ENCODE assay signal across 19 cellular contexts in the genomic region with DNA sequence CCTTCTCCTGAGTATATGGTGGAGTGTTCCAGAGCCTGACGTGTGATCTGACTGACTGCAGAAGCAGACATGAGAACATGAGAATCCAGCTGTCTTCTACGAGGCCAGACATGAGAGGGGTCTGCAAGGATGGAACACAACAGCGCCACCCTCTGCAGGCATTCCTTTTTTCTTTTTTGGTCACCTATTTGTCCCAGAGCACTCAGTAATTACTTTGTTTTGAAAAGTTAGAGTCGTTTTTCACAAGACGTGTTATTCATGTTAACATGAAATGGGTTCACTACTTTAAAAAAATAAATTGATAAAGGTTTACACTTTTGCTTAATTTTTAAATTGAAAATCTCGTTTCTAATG. TPM values are rescaled to one million over a fixed set of nuclear protein-coding genes. Genes with fewer than 3 reads are reported as not detected.
DNase-seq lines count a peak whose midpoint lies in the region; TF ChIP-seq lines count a peak whose summit lies in the region.
"Had no signal": no experiment of that assay in that cellular context is flagged by ENCODE, and none has a peak within 500 bp of the region (broad histone marks: within the 10 kb centered on the region; RNA-seq: fewer than 3 reads in every experiment).

No MANE protein-coding gene starts in this region.

- peak overlapping the region in 5 of 8 donors; percentile 2 to 49 (median 19) for H3K27ac ChIP-seq in spleen
- H3K27ac ChIP-seq in CD8-positive, alpha-beta memory T cell (ENCODE audit: low read depth, low read length): no peak overlapping the region
- H3K27ac ChIP-seq: C4-2B, epithelial cell of prostate, SJSA1 had no signal

- TF ChIP-seq CTCF in GM12872 (IDR thresholded peaks at IDR 0.05; ENCODE audit: insufficient read depth, low read depth, low read length): 0 out of 3 replicates have a peak, but pooled peaks have one; percentile 12
- peak; percentile 35 for TF ChIP-seq CTCF in endothelial cell (IDR thresholded peaks at IDR 0.05; ENCODE audit: unreplicated experiment)
- TF ChIP-seq CTCF in spleen (IDR thresholded peaks at IDR 0.05 in 8 of 11, conservative IDR thresholded peaks at IDR 0.05 in 3 of 11): no peak

- no peaks in the 10 kb centered on the region for H3K9me3 Mint-ChIP-seq in endothelial cell (ENCODE audit: unreplicated experiment)
- no peaks in the 10 kb centered on the region for H3K9me3 Mint-ChIP-seq in CD8-positive, alpha-beta memory T cell
- H3K9me3 Mint-ChIP-seq: naive thymus-derived CD4-positive, alpha-beta T cell; stimulated activated memory B cell treated with anti-CD40 and anti-IgM and Interleukin-4, amounts not matched to agents 10 μg/mL and 1 μg/mL and 100 μg/mL, for 72 hours; T-helper 2 cell treated with Interferon-gamma antibody and Interleukin-4, amounts not matched to agents 5 μg/mL and 100 μg/mL, for 36 hours had no signal

- intact Hi-C loops in spleen (cut with DNase I; ENCODE audit: low total_unique reads): loop anchor here (10.0 kb wide), 1 partner anchor 143 kb away; no protein-coding TSS in a partner anchor

- H3K36me3 ChIP-seq in spleen: peaks cover 0 to 83% (median 72%) of the 10 kb centered on the region in 6 donors
- H3K36me3 ChIP-seq in CD8-positive, alpha-beta memory T cell (ENCODE audit: insufficient read depth, low read length): peaks cover 44% of the 10 kb centered on the region

- no peak overlapping the region for H3K4me3 ChIP-seq in spleen
- H3K4me3 ChIP-seq in CD8-positive, alpha-beta memory T cell (ENCODE audit: low read length): no peak overlapping the region
- H3K4me3 ChIP-seq: lung, prostate gland, SJSA1 had no signal

- no peak overlapping the region for H3K27ac Mint-ChIP-seq in endothelial cell (ENCODE audit: unreplicated experiment)
- H3K27ac Mint-ChIP-seq in CD8-positive, alpha-beta memory T cell: no peak overlapping the region
- H3K27ac Mint-ChIP-seq: naive thymus-derived CD4-positive, alpha-beta T cell; stimulated activated memory B cell treated with anti-CD40 and anti-IgM and Interleukin-4, amounts not matched to agents 10 μg/mL and 1 μg/mL and 100 μg/mL, for 72 hours; T-helper 2 cell treated with Interferon-gamma antibody and Interleukin-4, amounts not matched to agents 5 μg/mL and 100 μg/mL, for 36 hours had no signal

- H3K36me3 Mint-ChIP-seq in endothelial cell (ENCODE audit: low read depth, unreplicated experiment): peaks cover 26% of the 10 kb centered on the region
- H3K36me3 Mint-ChIP-seq in CD8-positive, alpha-beta memory T cell: peaks cover 7 to 70% (median 10%) of the 10 kb centered on the region in 3 donors

- DNase-seq in NCI-H1694 treated with DMSO at 0.1 percent for 48 hours (lab: John Stamatoyannopoulos, UW) (peak; percentile 24), endothelial cell (ENCODE audit: low spot score) (peak; percentile 15), spleen (no peak), GDM1 (lab: John Stamatoyannopoulos, UW) (no peak), NCI-H2196 treated with DMSO at 0.1 percent for 48 hours (lab: John Stamatoyannopoulos, UW; ENCODE audit: unreplicated experiment) (no peak)
- DNase-seq in CD8-positive, alpha-beta memory T cell: no peak
- DNase-seq: activated naive CD4-positive, alpha-beta T cell treated with Interleukin-2 at 50 U/mL for 16 hours; DMS53; naive thymus-derived CD4-positive, alpha-beta T cell; NCI-H187 treated with DMSO at 0.1 percent for 48 hours; NCI-H524 treated with DMSO at 0.1 percent for 48 hours had no signal

- CTCF ChIA-PET in CD8-positive, alpha-beta memory T cell (lab: Charles Lee): interaction anchor here (0.6 to 4.4 kb wide), 4 partner anchors 18 to 207 kb away, joined by 3 to 61 read pairs (median 4); partner anchors contain the start of gene P2RX1

- POLR2A ChIA-PET in CD8-positive, alpha-beta memory T cell (lab: Charles Lee): no interaction called here

- peaks cover 8 to 48% (median 18%) of the 10 kb centered on the region in 6 donors for H3K4me1 ChIP-seq in spleen
- peaks cover 6% of the 10 kb centered on the region for H3K4me1 ChIP-seq in CD8-positive, alpha-beta memory T cell (ENCODE audit: insufficient read depth, low read length)
- H3K4me1 ChIP-seq: prostate gland had no signal

- no peak overlapping the region for H3K4me3 Mint-ChIP-seq in endothelial cell (ENCODE audit: unreplicated experiment)
- H3K4me3 Mint-ChIP-seq in CD8-positive, alpha-beta memory T cell: no peak overlapping the region
- H3K4me3 Mint-ChIP-seq: naive thymus-derived CD4-positive, alpha-beta T cell; stimulated activated memory B cell treated with anti-CD40 and anti-IgM and Interleukin-4, amounts not matched to agents 10 μg/mL and 1 μg/mL and 100 μg/mL, for 72 hours; T-helper 2 cell treated with Interferon-gamma antibody and Interleukin-4, amounts not matched to agents 5 μg/mL and 100 μg/mL, for 36 hours had no signal

- peaks cover 15% of the 10 kb centered on the region for H3K4me1 Mint-ChIP-seq in endothelial cell (ENCODE audit: unreplicated experiment)
- H3K4me1 Mint-ChIP-seq in CD8-positive, alpha-beta memory T cell: peaks cover 2 to 10% (median 7%) of the 10 kb centered on the region in 3 donors

- peaks cover 14% of the 10 kb centered on the region for H3K27me3 Mint-ChIP-seq in endothelial cell (ENCODE audit: unreplicated experiment)
- H3K27me3 Mint-ChIP-seq in CD8-positive, alpha-beta memory T cell: no peaks in the 10 kb centered on the region
- H3K27me3 Mint-ChIP-seq: naive thymus-derived CD4-positive, alpha-beta T cell; stimulated activated memory B cell treated with anti-CD40 and anti-IgM and Interleukin-4, amounts not matched to agents 10 μg/mL and 1 μg/mL and 100 μg/mL, for 72 hours had no signal

- no peaks in the 10 kb centered on the region for H3K9me3 ChIP-seq in spleen
- no peaks in the 10 kb centered on the region for H3K9me3 ChIP-seq in CD8-positive, alpha-beta memory T cell (ENCODE audit: low read length)
- H3K9me3 ChIP-seq: prostate gland had no signal

- 68 to 84% (median 79%) methylated on average over 6 of the region's 6 CpGs for WGBS in spleen, 5 donors

- no peaks in the 10 kb centered on the region for H3K27me3 ChIP-seq in spleen (replicated peaks in 1 of 7)
- H3K27me3 ChIP-seq in CD8-positive, alpha-beta memory T cell (ENCODE audit: insufficient read depth, low read length, poor library complexity, severe bottlenecking): no peaks in the 10 kb centered on the region
- H3K27me3 ChIP-seq: SJSA1 had no signal

- no peak for TF ChIP-seq POLR2A in spleen (IDR thresholded peaks at IDR 0.05)

RNA-seq across cellular contexts. Expression of gene ATP2A3, which starts 43.8 kb away (rescaled TPM):
- total RNA-seq in endothelial cell (ENCODE audit: unreplicated experiment) (116 TPM), spleen (100 to 1,000 TPM; 161 to 240 (median 219) TPM)
- polyA plus RNA-seq in spleen: 100 to 1,000 TPM; 103 to 190 (median 189) TPM
- total RNA-seq in CD8-positive, alpha-beta memory T cell: 100 to 1,000 TPM; 108 to 111 TPM
- 105 TPM for polyA plus RNA-seq in CD8-positive, alpha-beta memory T cell

Comparison
In these comparisons a context has a peak if more than half of its experiments do, and no peak if none do; other contexts are left out.
1. CTCF ChIP-seq: peak in GM12872 (single experiment) and endothelial cell (single experiment); none in spleen (0 of 11).
2. DNase-seq: peak in NCI-H1694 treated with DMSO at 0.1 percent for 48 hours (single experiment) and endothelial cell (single experiment); none in spleen (single experiment), CD8-positive, alpha-beta memory T cell (0 of 5), GDM1 (single experiment) and NCI-H2196 treated with DMSO at 0.1 percent for 48 hours (single experiment).